Comparison of ENCODE assay signal across 20 cellular contexts in the genomic region with DNA sequence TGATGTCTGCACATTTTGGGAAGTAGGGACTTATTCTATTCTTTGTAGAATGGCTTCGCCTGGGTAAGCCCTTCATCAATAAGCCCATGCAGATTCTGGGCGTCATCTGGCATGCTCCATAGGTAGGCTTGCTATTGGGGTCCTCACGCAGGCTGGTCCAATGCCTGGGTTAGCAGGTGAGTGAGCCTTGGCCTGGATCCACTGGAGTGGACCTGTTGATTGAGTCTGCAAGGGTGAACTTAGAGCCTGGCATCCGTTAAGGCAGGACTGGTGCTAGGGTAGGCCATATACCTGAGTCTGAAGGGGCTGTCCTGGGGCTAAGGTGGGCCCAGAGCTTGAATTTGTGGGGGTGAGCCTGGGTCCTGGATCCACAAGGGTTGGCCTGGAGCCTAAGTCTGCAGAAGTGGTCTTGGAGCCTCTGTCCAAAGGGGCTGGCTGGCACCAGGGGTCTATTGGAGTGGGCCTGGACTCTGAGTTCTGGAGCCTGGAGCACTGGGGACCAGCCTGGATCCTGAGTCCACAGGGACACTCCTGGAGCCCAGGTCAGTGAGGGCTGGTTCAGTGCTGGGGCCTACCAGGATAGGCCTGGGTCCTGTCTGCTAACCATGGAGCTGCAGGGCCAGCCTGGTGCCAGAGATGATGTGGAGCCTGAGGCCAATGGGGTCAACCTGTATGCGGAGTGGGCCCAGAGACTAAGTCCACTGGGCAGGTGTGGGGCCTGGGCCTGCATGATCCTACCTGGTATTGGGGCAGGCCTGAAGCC.
"Had no signal": no experiment of that assay in that cellular context is flagged by ENCODE, and none has a peak within 500 bp of the region (broad histone marks: within the 10 kb centered on the region; RNA-seq: fewer than 3 reads in every experiment).

No MANE protein-coding gene starts in this region.

- H3K27ac ChIP-seq: WERI-Rb-1 had no signal

- H3K36me3 Mint-ChIP-seq: activated naive CD4-positive, alpha-beta T cell treated with anti-CD3 and anti-CD28 coated beads, Interleukin-2, amount 10 ng/mL, durations not matched to agents 7 days and 5 days had no signal

- H3K4me3 Mint-ChIP-seq: activated naive CD4-positive, alpha-beta T cell treated with anti-CD3 and anti-CD28 coated beads, Interleukin-2, amount 10 ng/mL, durations not matched to agents 7 days and 5 days; activated naive CD8-positive, alpha-beta T cell treated with anti-CD3 and anti-CD28 coated beads, Interleukin-2, amount 50 U/mL, for 24 hours; brain; naive thymus-derived CD8-positive, alpha-beta T cell; stimulated activated naive CD8-positive, alpha-beta T cell treated with anti-CD3 and anti-CD28 coated beads, Interleukin-15, Interleukin-2, amounts not matched to agents 100 ng/mL and 50 ng/mL, for 24 hours had no signal

- H3K4me1 Mint-ChIP-seq: activated naive CD4-positive, alpha-beta T cell treated with anti-CD3 and anti-CD28 coated beads, Interleukin-2, amount 10 ng/mL, durations not matched to agents 7 days and 5 days; activated naive CD8-positive, alpha-beta T cell treated with anti-CD3 and anti-CD28 coated beads, Interleukin-2, amount 50 U/mL, for 24 hours; naive thymus-derived CD8-positive, alpha-beta T cell had no signal

- DNase-seq: activated CD4-positive, alpha-beta T cell treated with anti-CD3 and anti-CD28 coated beads for 1 hour; activated naive CD4-positive, alpha-beta T cell treated with anti-CD3 and anti-CD28 coated beads, Interleukin-2, amount 10 ng/mL, durations not matched to agents 7 days and 5 days; activated naive CD8-positive, alpha-beta T cell treated with anti-CD3 and anti-CD28 coated beads, Interleukin-2, amount 50 U/mL, for 24 hours; anterior cingulate cortex; central memory CD4-positive, alpha-beta T cell; erythroblast; hypothalamus; kidney glomerular epithelial cell; mesendoderm; naive thymus-derived CD8-positive, alpha-beta T cell; nucleus accumbens; right cardiac atrium; small intestine; stimulated activated CD4-positive, alpha-beta T cell treated with anti-CD3 and anti-CD28 coated beads, Interleukin-15, amount 100 ng/mL, for 24 hours; stimulated activated CD4-positive, alpha-beta T cell treated with anti-CD3 and anti-CD28 coated beads, Interleukin-2, amount 100 ng/mL, for 48 hours; SW 1271; WERI-Rb-1 had no signal

- H3K27ac Mint-ChIP-seq: activated naive CD4-positive, alpha-beta T cell treated with anti-CD3 and anti-CD28 coated beads, Interleukin-2, amount 10 ng/mL, durations not matched to agents 7 days and 5 days; activated naive CD8-positive, alpha-beta T cell treated with anti-CD3 and anti-CD28 coated beads, Interleukin-2, amount 50 U/mL, for 24 hours; brain; naive thymus-derived CD8-positive, alpha-beta T cell; progenitor cell of endocrine pancreas; stimulated activated naive CD8-positive, alpha-beta T cell treated with anti-CD3 and anti-CD28 coated beads, Interleukin-15, Interleukin-2, amounts not matched to agents 100 ng/mL and 50 ng/mL, for 24 hours had no signal

- H3K27me3 Mint-ChIP-seq: activated naive CD4-positive, alpha-beta T cell treated with anti-CD3 and anti-CD28 coated beads, Interleukin-2, amount 10 ng/mL, durations not matched to agents 7 days and 5 days; activated naive CD8-positive, alpha-beta T cell treated with anti-CD3 and anti-CD28 coated beads, Interleukin-2, amount 50 U/mL, for 24 hours; progenitor cell of endocrine pancreas; stimulated activated naive CD8-positive, alpha-beta T cell treated with anti-CD3 and anti-CD28 coated beads, Interleukin-15, Interleukin-2, amounts not matched to agents 100 ng/mL and 50 ng/mL, for 24 hours had no signal

- ATAC-seq: activated naive CD8-positive, alpha-beta T cell treated with anti-CD3 and anti-CD28 coated beads, Interleukin-2, amount 50 U/mL, for 24 hours; naive thymus-derived CD8-positive, alpha-beta T cell; right cardiac atrium had no signal

- H3K36me3 ChIP-seq: WERI-Rb-1 had no signal
